Comparison of ENCODE assay signal across 9 cellular contexts in the genomic region with DNA sequence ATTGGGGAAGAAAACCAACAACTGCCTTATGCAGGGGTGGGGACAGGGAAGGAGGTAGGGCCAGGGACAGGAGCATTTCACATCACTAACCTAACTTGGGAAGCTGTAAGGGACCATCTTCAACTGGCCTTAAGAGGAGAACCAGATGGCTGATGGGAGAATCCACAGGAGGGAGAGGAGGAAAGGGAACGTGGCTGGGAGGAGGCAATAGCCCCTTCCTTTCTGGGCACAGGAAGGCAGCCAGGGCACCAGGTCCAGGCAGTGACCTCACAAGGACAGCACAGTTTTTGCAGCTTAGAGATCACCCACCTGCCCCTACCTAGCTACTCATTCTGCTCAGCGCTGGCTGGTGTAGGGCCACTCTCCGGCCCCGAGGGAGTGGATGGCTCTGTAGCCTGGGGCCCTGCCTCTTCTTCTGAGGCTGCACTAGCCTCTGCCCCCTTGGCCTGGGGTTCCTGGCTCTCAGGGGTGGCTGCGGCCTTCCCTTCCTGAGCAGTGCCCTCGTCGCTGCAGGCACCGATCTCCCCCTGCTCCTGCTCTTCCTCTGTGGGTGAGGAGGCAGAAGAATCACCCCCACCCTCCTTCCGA. TPM values are rescaled to one million over a fixed set of nuclear protein-coding genes. Genes with fewer than 3 reads are reported as not detected.
DNase-seq lines count a peak whose midpoint lies in the region; ATAC-seq and TF ChIP-seq lines count a peak whose summit lies in the region.
"Had no signal": no experiment of that assay in that cellular context is flagged by ENCODE, and none has a peak within 500 bp of the region (broad histone marks: within the 10 kb centered on the region; RNA-seq: fewer than 3 reads in every experiment).

No MANE protein-coding gene starts in this region.

- H3K4me1 ChIP-seq in HUES6 (ENCODE audit: control insufficient read depth, insufficient read depth, low read length): peaks cover 35% of the 10 kb centered on the region

- H3K36me3 ChIP-seq in HUES6 (ENCODE audit: control insufficient read depth, insufficient read depth, low read length): peaks cover 56% of the 10 kb centered on the region

- H3K4me1 Mint-ChIP-seq in naive B cell: peaks cover 54 to 69% (median 60%) of the 10 kb centered on the region in 3 donors

- H3K9ac ChIP-seq in HUES6 (ENCODE audit: low read length): peak overlapping the region; percentile 94

- peaks cover 7% of the 10 kb centered on the region for H3K27me3 ChIP-seq in HUES6 (ENCODE audit: control insufficient read depth, insufficient read depth, low read length)

- no peaks in the 10 kb centered on the region for H3K9me3 Mint-ChIP-seq in naive B cell

- ATAC-seq in naive B cell (ENCODE audit: low read depth in 2 of 2) (no peak), HG03432 (IDR thresholded peaks at IDR 0.05; ENCODE audit: unreplicated experiment) (no peak), HG02678 (IDR thresholded peaks at IDR 0.05; ENCODE audit: unreplicated experiment) (no peak)

- H3K9me3 ChIP-seq in HUES6 (ENCODE audit: control insufficient read depth, insufficient read depth, low read depth, low read length): no peaks in the 10 kb centered on the region

- DNase-seq in cardiac fibroblast (ENCODE audit: low read depth in 2 of 2) (no peak), naive B cell (no peak), HPDE6-E6E7 (ENCODE audit: extremely low spot score) (no peak), SKM-1 (lab: John Stamatoyannopoulos, UW; ENCODE audit: unreplicated experiment) (no peak)
- DNase-seq: amniotic stem cell had no signal

- H3K4me3 ChIP-seq in HUES6 (ENCODE audit: low read depth, low read length) (peak overlapping the region; percentile 80), cardiac fibroblast (replicated peaks in 1 of 2; ENCODE audit: low read depth in 2 of 2, low read length in 2 of 2) (peak overlapping the region; percentile 66 to 80)

- no peak for TF ChIP-seq CTCF in C4-2B (conservative IDR thresholded peaks at IDR 0.05)
- TF ChIP-seq CTCF in cardiac fibroblast (IDR thresholded peaks at IDR 0.05; ENCODE audit: low read depth, low read length): no peak

- no peaks in the 10 kb centered on the region for H3K27me3 Mint-ChIP-seq in naive B cell

- H3K4me3 Mint-ChIP-seq in naive B cell: peak overlapping the region; percentile 86 to 95 (median 91)

- H3K27ac ChIP-seq in C4-2B (peak overlapping the region; percentile 81), HUES6 (ENCODE audit: low read depth, low read length) (peak overlapping the region; percentile 83)

- H3K36me3 Mint-ChIP-seq in naive B cell: peaks cover 12 to 24% of the 10 kb centered on the region in 2 donors

- peak overlapping the region; percentile 57 to 94 (median 71) for H3K27ac Mint-ChIP-seq in naive B cell

RNA-seq across cellular contexts. Expression of a gene that starts 1.7 kb away (rescaled TPM):
- polyA plus RNA-seq in naive B cell (ENCODE audit: low read depth in 6 of 6): 100 to 1,000 TPM; 171 to 297 (median 207) TPM

RNA-seq across cellular contexts. Expression of a gene that starts 27.9 kb away (rescaled TPM):
- 1 to 10 TPM in 1 of 6 donors, under 1 TPM in 4, not detected in 1; 0.24 to 1.2 (median 0.53) TPM for polyA plus RNA-seq in naive B cell (ENCODE audit: low read depth in 6 of 6)

RNA-seq across cellular contexts. Expression of a gene that starts 28.0 kb away (rescaled TPM):
- 1 to 10 TPM in 3 of 6 donors, under 1 TPM in 3; 0.30 to 4.8 (median 0.94) TPM for polyA plus RNA-seq in naive B cell (ENCODE audit: low read depth in 6 of 6)

RNA-seq across cellular contexts. Expression of a gene that starts 42.5 kb away (rescaled TPM):
- 100 to 1,000 TPM; 179 to 253 (median 204) TPM for polyA plus RNA-seq in naive B cell (ENCODE audit: low read depth in 6 of 6)

RNA-seq across cellular contexts. Expression of a gene that starts 59.9 kb away (rescaled TPM):
- polyA plus RNA-seq in naive B cell (ENCODE audit: low read depth in 6 of 6): 10 to 100 TPM; 22.8 to 66.7 (median 44.0) TPM
